25 cellular contexts compared by ENCODE assay signal in genomic region chr15:86961669-86962068, GRCh38.
DNase-seq lines count a peak whose midpoint lies in the region; ATAC-seq, FAIRE-seq and TF ChIP-seq lines count a peak whose summit lies in the region.
"Had no signal": no experiment of that assay in that cellular context is flagged by ENCODE, and none has a peak within 500 bp of the region (broad histone marks: within the 10 kb centered on the region; RNA-seq: fewer than 3 reads in every experiment).

No MANE protein-coding gene starts in this region.

- TF ChIP-seq EP300 in H1 (IDR thresholded peaks at IDR 0.05; ENCODE audit: borderline replicate concordance in 1 of 2, low read depth in 2 of 2, low read length in 2 of 2), result no peak

- H3K27ac ChIP-seq in GM23338 (ENCODE audit: low read depth), result no peak overlapping the region
- no peak overlapping the region for H3K27ac ChIP-seq in RWPE2 (ENCODE audit: poor library complexity, severe bottlenecking)
- H3K27ac ChIP-seq in H1 (ENCODE audit: low read depth, low read length), result no peak overlapping the region
- H3K27ac ChIP-seq in foreskin keratinocyte, result no peak overlapping the region
- H3K27ac ChIP-seq in OCI-LY7 (ENCODE audit: low read depth, low read length, poor library complexity, severe bottlenecking), result no peak overlapping the region
- H3K27ac ChIP-seq: 22Rv1, BLaER1 had no signal

- FAIRE-seq in H1 (lab: Jason Lieb, UNC), result no peak
- FAIRE-seq: A204.1, D721Med, G401.6, GM12891, GM19239 had no signal

- CTCF ChIA-PET in H1 (lab: Charles Lee; ENCODE audit: partially characterized antibody) (no interaction called here), OCI-LY7 (lab: Charles Lee; ENCODE audit: unreplicated experiment) (no interaction called here)

- no peaks in the 10 kb centered on the region for H4K20me1 ChIP-seq in GM23338 (replicated peaks; ENCODE audit: insufficient read depth)
- no peaks in the 10 kb centered on the region for H4K20me1 ChIP-seq in H1 (replicated peaks in 1 of 2; ENCODE audit: control insufficient read depth in 1 of 2, insufficient read depth in 2 of 2, low read length in 2 of 2)
- no peaks in the 10 kb centered on the region for H4K20me1 ChIP-seq in OCI-LY7 (ENCODE audit: insufficient read depth, low read length)
- H4K20me1 ChIP-seq: BLaER1 had no signal

- H3K9me2 ChIP-seq in GM23338 (ENCODE audit: insufficient read depth), result 0 out of 2 replicates have a peak, but pooled peaks cover 1% of the 10 kb centered on the region
- H3K9me2 ChIP-seq in OCI-LY7 (ENCODE audit: insufficient read depth, low read length), result no peaks in the 10 kb centered on the region

- H3K9me3 ChIP-seq in RWPE2 (ENCODE audit: severe bottlenecking), result no peaks in the 10 kb centered on the region
- H3K9me3 ChIP-seq in H1 (ENCODE audit: insufficient read depth in 2 of 2, low read depth in 1 of 2, low read length in 1 of 2), result no peaks in the 10 kb centered on the region
- no peaks in the 10 kb centered on the region for H3K9me3 ChIP-seq in OCI-LY7 (ENCODE audit: low read length)
- H3K9me3 ChIP-seq: BE2C, BLaER1 had no signal

- no peak overlapping the region for H3K4me3 Mint-ChIP-seq in GM23338
- H3K4me3 Mint-ChIP-seq in stimulated activated naive B cell treated with anti-CD40 and anti-IgM and Interleukin-4, amounts not matched to agents 10 μg/mL and 1 μg/mL and 100 μg/mL, for 72 hours, result no peak overlapping the region
- H3K4me3 Mint-ChIP-seq: CD14-positive monocyte; CD4-positive, alpha-beta memory T cell; CD4-positive, CD25-positive, alpha-beta regulatory T cell; CD8-positive, alpha-beta memory T cell had no signal

- no peak overlapping the region for H3K14ac ChIP-seq in H1 (ENCODE audit: insufficient read length)

- POLR2A ChIA-PET in H1 (lab: Charles Lee; ENCODE audit: partially characterized antibody), result no interaction called here
- POLR2A ChIA-PET in OCI-LY7 (lab: Charles Lee), result no interaction called here

- no peak overlapping the region for H4K5ac ChIP-seq in H1 (ENCODE audit: insufficient read length, low read depth, low read length)

- H3K4me2 ChIP-seq in GM23338, result no peak overlapping the region
- no peak overlapping the region for H3K4me2 ChIP-seq in H1 (ENCODE audit: insufficient read depth in 1 of 2, low read depth in 2 of 2, low read length in 2 of 2)
- no peak overlapping the region for H3K4me2 ChIP-seq in OCI-LY7 (ENCODE audit: low read length)
- H3K4me2 ChIP-seq: BLaER1 had no signal

- H2BK20ac ChIP-seq in H1 (ENCODE audit: low read length), result no peak overlapping the region

- no TSS peak for BruUV-seq in OCI-LY7 (replicated peaks; lab: Mats Ljungman, UMichigan)

- no peak overlapping the region for H3K56ac ChIP-seq in H1 (replicated peaks; ENCODE audit: insufficient read length, low read depth, low read length)

- H2BK15ac ChIP-seq in H1 (ENCODE audit: low read length), result no peak overlapping the region

- no peaks in the 10 kb centered on the region for H3K23me2 ChIP-seq in H1 (ENCODE audit: low read depth, low read length)

- no peaks in the 10 kb centered on the region for H3K27me3 Mint-ChIP-seq in GM23338 (ENCODE audit: insufficient read depth, low read depth, poor library complexity)
- H3K27me3 Mint-ChIP-seq in stimulated activated naive B cell treated with anti-CD40 and anti-IgM and Interleukin-4, amounts not matched to agents 10 μg/mL and 1 μg/mL and 100 μg/mL, for 72 hours, result no peaks in the 10 kb centered on the region
- H3K27me3 Mint-ChIP-seq: CD4-positive, alpha-beta memory T cell; CD4-positive, CD25-positive, alpha-beta regulatory T cell; CD8-positive, alpha-beta memory T cell had no signal

- H2BK12ac ChIP-seq in H1 (ENCODE audit: low read depth, low read length), result no peak overlapping the region

- H3K36me3 ChIP-seq in GM23338 (ENCODE audit: insufficient read depth) (no peaks in the 10 kb centered on the region), RWPE2 (ENCODE audit: low read depth) (no peaks in the 10 kb centered on the region), H1 (ENCODE audit: control insufficient read depth in 2 of 4, insufficient read depth in 4 of 4, low read length in 3 of 4) (no peaks in the 10 kb centered on the region), OCI-LY7 (ENCODE audit: insufficient read depth, low read length) (no peaks in the 10 kb centered on the region)
- H3K36me3 ChIP-seq: BE2C, BLaER1 had no signal

- H3K4me1 ChIP-seq in GM23338 (ENCODE audit: insufficient read depth) (no peaks in the 10 kb centered on the region), RWPE2 (ENCODE audit: insufficient read depth, poor library complexity, severe bottlenecking) (no peaks in the 10 kb centered on the region), H1 (replicated peaks in 1 of 4; ENCODE audit: control insufficient read depth in 3 of 4, insufficient read depth in 4 of 4, low read length in 3 of 4) (no peaks in the 10 kb centered on the region), foreskin keratinocyte (no peaks in the 10 kb centered on the region), OCI-LY7 (ENCODE audit: insufficient read depth, low read length, poor library complexity, severe bottlenecking) (no peaks in the 10 kb centered on the region)
- H3K4me1 ChIP-seq: BE2C, BLaER1 had no signal

- H2AFZ ChIP-seq in GM23338, result no peak overlapping the region
- H2AFZ ChIP-seq in H1 (ENCODE audit: low read length), result no peak overlapping the region
- H2AFZ ChIP-seq in OCI-LY7 (ENCODE audit: low read length), result no peak overlapping the region

- TF ChIP-seq POLR2A in H1 (IDR thresholded peaks at IDR 0.05; ENCODE audit: control extremely low read depth in 1 of 2, low read depth in 2 of 2, low read length in 2 of 2), result no peak

- no peak overlapping the region for H3K27ac Mint-ChIP-seq in GM23338
- no peak overlapping the region for H3K27ac Mint-ChIP-seq in stimulated activated naive B cell treated with anti-CD40 and anti-IgM and Interleukin-4, amounts not matched to agents 10 μg/mL and 1 μg/mL and 100 μg/mL, for 72 hours
- H3K27ac Mint-ChIP-seq: CD14-positive monocyte; CD4-positive, alpha-beta memory T cell; CD4-positive, CD25-positive, alpha-beta regulatory T cell; CD8-positive, alpha-beta memory T cell had no signal

- no peak overlapping the region for H2AK5ac ChIP-seq in H1 (ENCODE audit: low read depth, low read length)

- DNase-seq in GM23338 (ENCODE audit: low spot score) (peak; percentile 11), RWPE2 (ENCODE audit: low spot score) (no peak), H1 (ENCODE audit: low read depth in 1 of 2, low spot score in 2 of 2) (no peak), foreskin keratinocyte (no peak), OCI-LY7 (ENCODE audit: low spot score) (no peak), D341Med (ENCODE audit: low spot score) (no peak)
- DNase-seq in stimulated activated naive B cell treated with anti-CD40 and anti-IgM and Interleukin-4, amounts not matched to agents 10 μg/mL and 1 μg/mL and 100 μg/mL, for 72 hours, result no peak
- no peak for DNase-seq in effector CD8-positive, alpha-beta T cell (lab: John Stamatoyannopoulos, UW)
- DNase-seq: ACHN; BE2C; C1 segment of cervical spinal cord; CD4-positive, alpha-beta memory T cell; CD4-positive, CD25-positive, alpha-beta regulatory T cell; CD8-positive, alpha-beta memory T cell; COR-L47; DMS79 treated with DMSO at 0.1 percent for 48 hours; GF-D8 had no signal

- no peak overlapping the region for H3K9ac ChIP-seq in H1 (replicated peaks in 1 of 4; ENCODE audit: extremely low read depth in 1 of 4, low read depth in 3 of 4, low read length in 3 of 4)
- H3K9ac ChIP-seq: BLaER1 had no signal

- 0 out of 3 replicates have a peak, but pooled peaks cover 2% of the 10 kb centered on the region for H3K36me3 Mint-ChIP-seq in GM23338 (ENCODE audit: low read depth)
- no peaks in the 10 kb centered on the region for H3K36me3 Mint-ChIP-seq in stimulated activated naive B cell treated with anti-CD40 and anti-IgM and Interleukin-4, amounts not matched to agents 10 μg/mL and 1 μg/mL and 100 μg/mL, for 72 hours
- H3K36me3 Mint-ChIP-seq: CD14-positive monocyte; CD4-positive, alpha-beta memory T cell; CD4-positive, CD25-positive, alpha-beta regulatory T cell; CD8-positive, alpha-beta memory T cell had no signal

- H2BK120ac ChIP-seq in H1 (replicated peaks; ENCODE audit: low read depth, low read length), result no peak overlapping the region

- no peak overlapping the region for H3K23ac ChIP-seq in H1 (ENCODE audit: insufficient read length)

- H3F3A ChIP-seq in GM23338 (replicated peaks; ENCODE audit: low read depth), result no peaks in the 10 kb centered on the region

- no peak overlapping the region for H4K8ac ChIP-seq in H1 (ENCODE audit: extremely low read depth, insufficient read depth, low read length)

- TF ChIP-seq CTCF in GM23338 (conservative IDR thresholded peaks at IDR 0.05; ENCODE audit: low read depth in 2 of 2), result peak in 1 of 2 experiments; percentile 41; a peak in 2 of 4 replicates
- TF ChIP-seq CTCF in RWPE2 (IDR thresholded peaks at IDR 0.05; ENCODE audit: poor library complexity, severe bottlenecking), result peak; percentile 25
- TF ChIP-seq CTCF in H1 (IDR thresholded peaks at IDR 0.05; ENCODE audit: control extremely low read depth in 1 of 3, insufficient read depth in 1 of 3, low read depth in 1 of 3, low read length in 3 of 3), result no peak
- peak; percentile 14 for TF ChIP-seq CTCF in foreskin keratinocyte (conservative IDR thresholded peaks at IDR 0.05)
- no peak for TF ChIP-seq CTCF in OCI-LY7 (conservative IDR thresholded peaks at IDR 0.05; ENCODE audit: low read length)

- ATAC-seq in GM23338 (peak; percentile 55; the same call in 2 of the 3 replicates), RWPE2 (ENCODE audit: low read depth) (peak; percentile 54; the same call in 1 of the 3 replicates), foreskin keratinocyte (no peak)
- ATAC-seq in stimulated activated naive B cell treated with anti-CD40 and anti-IgM and Interleukin-4, amounts not matched to agents 10 μg/mL and 1 μg/mL and 100 μg/mL, for 72 hours (replicated peaks), result no peak

- H3K27me3 ChIP-seq in GM23338 (ENCODE audit: insufficient read depth), result no peaks in the 10 kb centered on the region
- no peaks in the 10 kb centered on the region for H3K27me3 ChIP-seq in RWPE2 (ENCODE audit: insufficient read depth, poor library complexity, severe bottlenecking)
- no peaks in the 10 kb centered on the region for H3K27me3 ChIP-seq in H1 (replicated peaks in 1 of 4; ENCODE audit: control insufficient read depth in 3 of 4, extremely low read depth in 1 of 4, insufficient read depth in 3 of 4, low read length in 3 of 4)
- H3K27me3 ChIP-seq in foreskin keratinocyte, result no peaks in the 10 kb centered on the region
- H3K27me3 ChIP-seq: BE2C, BLaER1 had no signal

- no peaks in the 10 kb centered on the region for H3K4me1 Mint-ChIP-seq in GM23338
- H3K4me1 Mint-ChIP-seq in stimulated activated naive B cell treated with anti-CD40 and anti-IgM and Interleukin-4, amounts not matched to agents 10 μg/mL and 1 μg/mL and 100 μg/mL, for 72 hours, result no peaks in the 10 kb centered on the region
- H3K4me1 Mint-ChIP-seq: CD14-positive monocyte; CD4-positive, alpha-beta memory T cell; CD4-positive, CD25-positive, alpha-beta regulatory T cell; CD8-positive, alpha-beta memory T cell had no signal

- no peak overlapping the region for H2BK5ac ChIP-seq in H1 (ENCODE audit: low read depth, low read length)

- WGBS in H1 (ENCODE audit: extremely low coverage in 1 of 2, insufficient coverage in 1 of 2, insufficient read length in 1 of 2, insufficient replicate concordance in 2 of 2, low coverage in 1 of 2, low lambda C conversion rate in 2 of 2, missing lambda C conversion rate in 1 of 2), 2 experiments, result 90% methylated on average over 3 of the region's 3 CpGs; no CpG with 5 or more reads in 1 of the 2 experiments

- peaks cover 3% of the 10 kb centered on the region; the same call in 2 of the 3 replicates for H3K9me3 Mint-ChIP-seq in GM23338
- peaks cover 3 to 4% of the 10 kb centered on the region in 2 donors for H3K9me3 Mint-ChIP-seq in stimulated activated naive B cell treated with anti-CD40 and anti-IgM and Interleukin-4, amounts not matched to agents 10 μg/mL and 1 μg/mL and 100 μg/mL, for 72 hours
- H3K9me3 Mint-ChIP-seq: CD4-positive, CD25-positive, alpha-beta regulatory T cell had no signal

- intact Hi-C loops in OCI-LY7 (cut with micrococcal nuclease; ENCODE audit: unreplicated experiment), result no loop called here

- no peak overlapping the region for H3K4ac ChIP-seq in H1 (replicated peaks; ENCODE audit: insufficient read length, low read depth, low read length)

- H3K18ac ChIP-seq in H1 (ENCODE audit: extremely low read depth, low read length), result no peak overlapping the region

- H3K4me3 ChIP-seq in GM23338 (no peak overlapping the region), RWPE2 (ENCODE audit: severe bottlenecking) (no peak overlapping the region), H1 (ENCODE audit: extremely low read depth in 1 of 4, insufficient read depth in 2 of 4, low read depth in 3 of 4, low read length in 4 of 4) (no peak overlapping the region), OCI-LY7 (ENCODE audit: low read depth, low read length, poor library complexity, severe bottlenecking) (no peak overlapping the region)
- H3K4me3 ChIP-seq: BLaER1 had no signal

- no peak overlapping the region for H4K91ac ChIP-seq in H1 (replicated peaks; ENCODE audit: insufficient read length, low read length)

- no peaks in the 10 kb centered on the region for H3K79me2 ChIP-seq in GM23338 (replicated peaks; ENCODE audit: insufficient read depth)
- H3K79me2 ChIP-seq in H1 (ENCODE audit: control insufficient read depth in 1 of 2, insufficient read depth in 2 of 2, low read length in 2 of 2), result no peaks in the 10 kb centered on the region
- no peaks in the 10 kb centered on the region for H3K79me2 ChIP-seq in OCI-LY7 (ENCODE audit: insufficient read depth, low read depth, low read length)

- no peaks in the 10 kb centered on the region for H3K79me1 ChIP-seq in H1 (ENCODE audit: low read depth, low read length)

- peak; percentile 30 to 46 for TF ChIP-seq RAD21 in H1 (IDR thresholded peaks at IDR 0.05 in 1 of 2, conservative IDR thresholded peaks at IDR 0.05 in 1 of 2; ENCODE audit: low read depth in 2 of 2, low read length in 2 of 2)

Comparison
In these comparisons a context has a peak if more than half of its experiments do, and no peak if none do; other contexts are left out.
1. ATAC-seq: peak in GM23338 (single experiment) and RWPE2 (single experiment); none in foreskin keratinocyte (single experiment) and stimulated activated naive B cell treated with anti-CD40 and anti-IgM and Interleukin-4, amounts not matched to agents 10 μg/mL and 1 μg/mL and 100 μg/mL, for 72 hours (0 of 2).
2. CTCF ChIP-seq: peak in RWPE2 (single experiment) and foreskin keratinocyte (single experiment); none in H1 (0 of 3) and OCI-LY7 (single experiment).